ENCODE assay signal across 18 cellular contexts in genomic region chr21:41979751-41980369, GRCh38.
"Had no signal": no experiment of that assay in that cellular context is flagged by ENCODE, and none has a peak within 500 bp of the region (broad histone marks: within the 10 kb centered on the region; RNA-seq: fewer than 3 reads in every experiment).

No MANE protein-coding gene starts in this region.

- H3K4me3 ChIP-seq: gastroesophageal sphincter, pancreas had no signal

- H3K27ac ChIP-seq: gastroesophageal sphincter, pancreas had no signal

- DNase-seq: effector CD4-positive, alpha-beta T cell; glutamatergic neuron; immature natural killer cell; kidney; left cardiac atrium; mesendoderm; naive B cell; occipital lobe; right cardiac atrium; small intestine; stimulated activated CD4-positive, alpha-beta T cell treated with anti-CD3 and anti-CD28 coated beads, Interleukin-12 subunit alpha, Interleukin-12 subunit beta, amount 100 ng/mL, for 4 hours; stimulated activated CD4-positive, alpha-beta T cell treated with anti-CD3 and anti-CD28 coated beads, Interleukin-2, amount 100 ng/mL, for 48 hours; stimulated activated naive CD4-positive, alpha-beta T cell treated with Interleukin-2 at 50 U/mL for 16 hours; trophoblast cell had no signal

- ATAC-seq: esophagus mucosa, gastroesophageal sphincter, left cardiac atrium, pancreas, right cardiac atrium had no signal

- H3K36me3 ChIP-seq: gastroesophageal sphincter, pancreas had no signal

- H3K4me1 ChIP-seq: gastroesophageal sphincter, pancreas had no signal

- H3K27me3 ChIP-seq: gastroesophageal sphincter, pancreas had no signal

- FAIRE-seq: colon, kidney, pancreas, small intestine had no signal

- H3K9me3 ChIP-seq: gastroesophageal sphincter, pancreas had no signal
